14 cellular contexts compared by ENCODE assay signal in the genomic region with DNA sequence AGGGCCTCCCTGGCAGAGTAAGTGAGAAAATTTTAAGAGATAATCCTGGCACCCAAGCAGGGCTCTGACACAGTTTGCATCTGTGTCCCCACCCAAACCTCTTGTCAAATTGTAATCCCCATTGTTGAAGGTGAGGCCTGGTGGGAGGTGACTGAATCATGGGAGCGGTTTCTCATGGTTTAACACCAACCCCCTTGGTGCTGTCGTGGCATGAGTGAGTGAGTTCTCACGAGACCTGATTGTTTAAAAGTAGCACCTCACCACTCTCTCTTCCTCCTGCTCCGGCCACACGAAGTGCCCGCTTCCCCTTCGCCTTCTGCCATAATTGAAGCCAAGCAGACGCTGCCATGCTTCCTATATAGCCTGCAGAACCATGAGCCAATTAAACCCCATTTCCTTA.
A peak's percentile ranks its signal among the peaks of the same experiment; 100 is the strongest.
DNase-seq lines count a peak whose midpoint lies in the region; ATAC-seq and TF ChIP-seq lines count a peak whose summit lies in the region.
"Had no signal": no experiment of that assay in that cellular context is flagged by ENCODE, and none has a peak within 500 bp of the region (broad histone marks: within the 10 kb centered on the region; RNA-seq: fewer than 3 reads in every experiment).

No MANE protein-coding gene starts in this region.

- ATAC-seq in GM21360 (IDR thresholded peaks at IDR 0.05; ENCODE audit: unreplicated experiment): peak; percentile 60
- peak; percentile 81 for ATAC-seq in HG03060 (IDR thresholded peaks at IDR 0.05; ENCODE audit: low read depth, unreplicated experiment)
- no peak for ATAC-seq in HG02970 (IDR thresholded peaks at IDR 0.05; ENCODE audit: low FRiP score, unreplicated experiment)
- ATAC-seq: upper lobe of right lung had no signal

- TF ChIP-seq CTCF in GM12864 (IDR thresholded peaks at IDR 0.05; ENCODE audit: low read depth, low read length, missing control alignments) (no peak), VCaP (conservative IDR thresholded peaks at IDR 0.05) (no peak)

- no peak overlapping the region for H3K4me3 ChIP-seq in GM12864 (ENCODE audit: low read depth, low read length)
- H3K4me3 ChIP-seq: cardiac muscle cell, MG63, upper lobe of right lung had no signal

- peak overlapping the region; percentile 58 for H3K27ac ChIP-seq in VCaP
- H3K27ac ChIP-seq: cardiac muscle cell, upper lobe of right lung had no signal

- DNase-seq in GM12864 (ENCODE audit: low read depth): peak; percentile 59
- no peak for DNase-seq in stimulated activated CD4-positive, alpha-beta T cell treated with anti-CD3 and anti-CD28 coated beads, Interleukin-4, amount 100 ng/mL, for 1 hour
- DNase-seq in hypothalamus (lab: John Stamatoyannopoulos, UW): no peak
- DNase-seq in RPMI8226: no peak
- DNase-seq: activated T-cell treated with anti-CD3 and anti-CD28 coated beads, Interleukin-2, amount 50 U/mL, for 24 hours; HFFc6; MG63; posterior cingulate gyrus; upper lobe of right lung had no signal
